8 cellular contexts compared by ENCODE assay signal in genomic region chr17:65154770-65155589, GRCh38. TPM values are rescaled to one million over a fixed set of nuclear protein-coding genes. Genes with fewer than 3 reads are reported as not detected.
DNase-seq lines count a peak whose midpoint lies in the region; ATAC-seq and TF ChIP-seq lines count a peak whose summit lies in the region.

No MANE protein-coding gene starts in this region.

- H3K23me2 ChIP-seq in H9 (ENCODE audit: insufficient read length, low read depth, low read length, poor library complexity, severe bottlenecking), result no peaks in the 10 kb centered on the region

- no peak overlapping the region for H4K91ac ChIP-seq in H9 (ENCODE audit: insufficient read length, low read depth, low read length)

- no peak overlapping the region for H4K8ac ChIP-seq in H9 (replicated peaks; ENCODE audit: insufficient read length, low read depth, low read length)

- no peaks in the 10 kb centered on the region for H3K9me3 Mint-ChIP-seq in H9

- H2BK12ac ChIP-seq in H9 (ENCODE audit: insufficient read length, low read depth, low read length), result no peak overlapping the region

- no peak overlapping the region for H3T11ph ChIP-seq in H9 (ENCODE audit: low read length)

- H3K4me1 ChIP-seq in left lung (peaks cover 0 to 6% of the 10 kb centered on the region in 2 donors), H9 (ENCODE audit: insufficient read depth, low read length) (peaks cover 3% of the 10 kb centered on the region; the same call in 1 of the 2 replicates)

- H3K9me3 ChIP-seq in left lung, result no peaks in the 10 kb centered on the region
- no peaks in the 10 kb centered on the region for H3K9me3 ChIP-seq in H9 (ENCODE audit: control insufficient read depth, low read depth, low read length)

- no peak overlapping the region for H4K5ac ChIP-seq in H9 (ENCODE audit: insufficient read length, low read depth, low read length)

- H4K20me1 ChIP-seq in H9 (ENCODE audit: control insufficient read depth, insufficient read depth, insufficient read length), result no peaks in the 10 kb centered on the region

- H2AFZ ChIP-seq in H9 (ENCODE audit: low read length), result no peak overlapping the region

- H2AK5ac ChIP-seq in H9 (ENCODE audit: insufficient read length, low read length), result no peak overlapping the region

- no peak overlapping the region for H3K4me3 ChIP-seq in epithelial cell of proximal tubule (ENCODE audit: low read depth, low read length)
- no peak overlapping the region for H3K4me3 ChIP-seq in left lung

- H3K18ac ChIP-seq in H9 (ENCODE audit: insufficient read length, low read depth, low read length), result no peak overlapping the region

- no peaks in the 10 kb centered on the region for H3K36me3 ChIP-seq in left lung

- no peak overlapping the region for H3K9ac ChIP-seq in H9 (ENCODE audit: extremely low read depth, insufficient read length, low read length)

- DNase-seq in MV-4-11 (lab: John Stamatoyannopoulos, UW), result peak; percentile 94
- DNase-seq in epithelial cell of proximal tubule (ENCODE audit: low read depth), result peak; percentile 67
- no peak for DNase-seq in left lung
- DNase-seq in H9, result no peak
- no peak for DNase-seq in anterior cingulate cortex (lab: John Stamatoyannopoulos, UW)

- no peaks in the 10 kb centered on the region for H3K36me3 Mint-ChIP-seq in H9 (ENCODE audit: insufficient read depth in 1 of 3, low read depth in 3 of 3)

- H3K27ac Mint-ChIP-seq in H9, result no peak overlapping the region; a peak in 3 of 7 replicates

- H3K79me2 ChIP-seq in H9 (ENCODE audit: insufficient read depth, low read length), result no peaks in the 10 kb centered on the region

- H3K27ac ChIP-seq in left lung, result no peak overlapping the region
- no peak overlapping the region for H3K27ac ChIP-seq in H9 (ENCODE audit: insufficient read length, low read depth, low read length)

- no peaks in the 10 kb centered on the region for H3K79me1 ChIP-seq in H9 (ENCODE audit: insufficient read depth, low read depth, low read length, poor library complexity, severe bottlenecking)

- ATAC-seq in GM18511 (IDR thresholded peaks at IDR 0.05; ENCODE audit: unreplicated experiment) (peak; percentile 95), HG02588 (IDR thresholded peaks at IDR 0.05; ENCODE audit: unreplicated experiment) (peak; percentile 84), GM19324 (IDR thresholded peaks at IDR 0.05; ENCODE audit: low FRiP score, unreplicated experiment) (no peak), left lung (no peak)

- no peak overlapping the region for H3K4ac ChIP-seq in H9 (ENCODE audit: low read depth, low read length)

- no CpG with 5 or more reads among the region's 4 CpGs for WGBS in H9 (ENCODE audit: extremely low coverage, insufficient read length, low lambda C conversion rate)

- no peaks in the 10 kb centered on the region for H3K27me3 ChIP-seq in left lung
- H3K27me3 ChIP-seq in H9 (ENCODE audit: insufficient read depth, low read length), result no peaks in the 10 kb centered on the region

- H2BK15ac ChIP-seq in H9 (ENCODE audit: low read depth, low read length), result no peak overlapping the region

- H3K14ac ChIP-seq in H9 (ENCODE audit: insufficient read depth, low read length), result no peak overlapping the region

- H2BK120ac ChIP-seq in H9 (ENCODE audit: low read depth, low read length, poor library complexity, severe bottlenecking), result no peak overlapping the region

- no peak overlapping the region for H3K4me3 Mint-ChIP-seq in H9

- H2BK5ac ChIP-seq in H9 (ENCODE audit: insufficient read length, low read length), result no peak overlapping the region

- H3K4me2 ChIP-seq in H9 (ENCODE audit: insufficient read depth, insufficient read length, low read length), result no peak overlapping the region

- H2BK20ac ChIP-seq in H9 (ENCODE audit: low read depth, low read length, poor library complexity, severe bottlenecking), result no peak overlapping the region

- H3K56ac ChIP-seq in H9 (ENCODE audit: insufficient read length, low read depth, low read length), result no peak overlapping the region

- intact Hi-C loops in left lung (cut with DNase I), result no loop called here

- H3K27me3 Mint-ChIP-seq in H9 (ENCODE audit: low read depth), result peaks cover 2% of the 10 kb centered on the region; the same call in 1 of the 2 replicates

- H3K4me1 Mint-ChIP-seq in H9, result peaks cover 16 to 18% of the 10 kb centered on the region in 2 experiments

- H3K23ac ChIP-seq in H9 (ENCODE audit: insufficient read length, low read depth, low read length), result no peak overlapping the region

- TF ChIP-seq CTCF in epithelial cell of proximal tubule (conservative IDR thresholded peaks at IDR 0.05; ENCODE audit: low read depth, low read length) (no peak), left lung (IDR thresholded peaks at IDR 0.05) (no peak), H9 (conservative IDR thresholded peaks at IDR 0.05) (no peak)

RNA-seq across cellular contexts. Expression of gene RGS9, which starts 17.8 kb away (rescaled TPM):
- total RNA-seq in epithelial cell of proximal tubule (5.2 and 6.9 TPM in 2 replicates), left lung (1 to 10 TPM; 4.0 to 6.4 TPM), H9 (2021) (12.0 and 12.3 TPM in 2 replicates)

Comparison
In these comparisons a context has a peak if more than half of its experiments do, and no peak if none do; other contexts are left out.
1. ATAC-seq: peak in GM18511 (single experiment) and HG02588 (single experiment); none in GM19324 (single experiment) and left lung (single experiment).
2. DNase-seq: peak in MV-4-11 (single experiment) and epithelial cell of proximal tubule (single experiment); none in left lung (0 of 2), H9 (single experiment) and anterior cingulate cortex (0 of 58).